8 cellular contexts compared by ENCODE assay signal in the genomic region with DNA sequence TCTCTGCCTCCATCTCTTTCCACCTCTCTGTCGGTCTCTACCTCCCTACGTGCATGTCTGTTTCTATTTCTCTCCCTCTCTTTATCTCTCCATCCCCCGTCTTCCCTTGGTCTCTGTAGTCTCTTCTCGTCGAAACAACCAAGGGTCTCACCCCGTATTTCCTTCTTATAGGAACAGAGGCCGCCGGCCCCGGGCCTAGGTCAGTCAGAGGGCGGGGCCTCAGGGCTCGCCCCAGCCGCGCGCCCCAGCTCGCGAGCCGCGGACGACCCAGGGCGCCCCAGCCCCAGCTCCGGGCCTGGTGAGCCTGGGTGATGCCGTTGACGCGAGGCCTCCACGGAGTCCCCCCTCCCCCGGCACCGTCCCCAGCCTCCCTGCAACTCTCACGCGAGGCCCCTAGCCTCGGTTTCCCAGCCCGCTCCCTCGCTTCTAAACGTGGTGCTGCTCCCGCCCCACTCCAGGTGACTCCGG. TPM values are rescaled to one million over a fixed set of nuclear protein-coding genes. Genes with fewer than 3 reads are reported as not detected.
DNase-seq lines count a peak whose midpoint lies in the region; ATAC-seq and TF ChIP-seq lines count a peak whose summit lies in the region.

No MANE protein-coding gene starts in this region.

- DNase-seq in activated CD8-positive, alpha-beta memory T cell treated with anti-CD3 and anti-CD28 coated beads, Interleukin-2, amount 10 ng/mL, durations not matched to agents 7 days and 5 days = no peak
- no peak for DNase-seq in activated CD8-positive, alpha-beta memory T cell treated with anti-CD3 and anti-CD28 coated beads, Interleukin-2, amount 50 U/mL, for 4 hours
- DNase-seq in neuronal stem cell (ENCODE audit: low spot score) = no peak
- DNase-seq in NCI-H526 treated with DMSO at 0.1 percent for 48 hours (lab: John Stamatoyannopoulos, UW) = no peak
- no peak for DNase-seq in HuH-7.5 (ENCODE audit: low spot score)

- peak overlapping the region; percentile 66 for H3K27ac Mint-ChIP-seq in activated CD8-positive, alpha-beta memory T cell treated with anti-CD3 and anti-CD28 coated beads, Interleukin-2, amount 10 ng/mL, durations not matched to agents 7 days and 5 days

- H3K4me1 Mint-ChIP-seq in activated CD8-positive, alpha-beta memory T cell treated with anti-CD3 and anti-CD28 coated beads, Interleukin-2, amount 10 ng/mL, durations not matched to agents 7 days and 5 days = peaks cover 21% of the 10 kb centered on the region

- no peaks in the 10 kb centered on the region for H3K9me3 Mint-ChIP-seq in activated CD8-positive, alpha-beta memory T cell treated with anti-CD3 and anti-CD28 coated beads, Interleukin-2, amount 10 ng/mL, durations not matched to agents 7 days and 5 days (ENCODE audit: low read depth)

- 1 to 31% methylated on average over 34 to 35 of the region's 35 CpGs for WGBS in esophagus, 2 donors
- WGBS in neuronal stem cell (ENCODE audit: extremely low coverage in 2 of 2, insufficient read length in 2 of 2, insufficient replicate concordance in 1 of 2), 2 donors = no CpG with 5 or more reads among the region's 35 CpGs

- H3K23ac ChIP-seq in neuronal stem cell (ENCODE audit: low read depth, low read length, poor library complexity) = no peak overlapping the region

- ATAC-seq in activated CD8-positive, alpha-beta memory T cell treated with anti-CD3 and anti-CD28 coated beads, Interleukin-2, amount 10 ng/mL, durations not matched to agents 7 days and 5 days = peak; percentile 50
- peak; percentile 54 for ATAC-seq in HG02759 (IDR thresholded peaks at IDR 0.05; ENCODE audit: unreplicated experiment)
- peak; percentile 59 for ATAC-seq in SK-N-SH treated with all-trans-retinoic acid at 6 μM for 48 hours

- no peak overlapping the region for H2BK120ac ChIP-seq in neuronal stem cell (ENCODE audit: low read depth, low read length)

- H3K27me3 Mint-ChIP-seq in activated CD8-positive, alpha-beta memory T cell treated with anti-CD3 and anti-CD28 coated beads, Interleukin-2, amount 10 ng/mL, durations not matched to agents 7 days and 5 days = no peaks in the 10 kb centered on the region

- no peak overlapping the region for H2AK5ac ChIP-seq in neuronal stem cell (ENCODE audit: low read depth, low read length)

- H3K27me3 ChIP-seq in esophagus (ENCODE audit: control insufficient read depth in 1 of 2, insufficient read depth in 2 of 2, low read length in 2 of 2) (no peaks in the 10 kb centered on the region), neuronal stem cell (ENCODE audit: control insufficient read depth in 3 of 3, insufficient read depth in 3 of 3, low read depth in 1 of 3, low read length in 3 of 3) (no peaks in the 10 kb centered on the region)

- peaks cover 0 to 4% of the 10 kb centered on the region in 2 donors for H3K36me3 ChIP-seq in esophagus (ENCODE audit: control insufficient read depth in 2 of 2, insufficient read depth in 2 of 2, low read length in 1 of 2)
- peaks cover 10 to 30% of the 10 kb centered on the region in 2 donors for H3K36me3 ChIP-seq in neuronal stem cell (replicated peaks in 1 of 2; ENCODE audit: control insufficient read depth in 2 of 2, insufficient read depth in 2 of 2, low read length in 2 of 2)

- no peak overlapping the region for H4K91ac ChIP-seq in neuronal stem cell (ENCODE audit: low read depth, low read length, poor library complexity)

- H2AFZ ChIP-seq in neuronal stem cell (ENCODE audit: low read length) = no peak overlapping the region

- H2BK15ac ChIP-seq in neuronal stem cell (ENCODE audit: low read length) = no peak overlapping the region

- H3K4me1 ChIP-seq in esophagus (ENCODE audit: control insufficient read depth in 2 of 2, insufficient read depth in 2 of 2, low read length in 1 of 2) = no peaks in the 10 kb centered on the region
- peaks cover 0 to 1% of the 10 kb centered on the region in 2 donors for H3K4me1 ChIP-seq in neuronal stem cell (ENCODE audit: control insufficient read depth in 2 of 2, insufficient read depth in 1 of 2, low read depth in 1 of 2, low read length in 2 of 2)

- H2BK5ac ChIP-seq in neuronal stem cell (ENCODE audit: low read length) = no peak overlapping the region

- H3K18ac ChIP-seq in neuronal stem cell (ENCODE audit: low read length) = peak overlapping the region; percentile 71

- H3K9me3 ChIP-seq in esophagus (ENCODE audit: control insufficient read depth in 2 of 2, insufficient read depth in 1 of 2, low read depth in 1 of 2, low read length in 1 of 2) = no peaks in the 10 kb centered on the region
- no peaks in the 10 kb centered on the region for H3K9me3 ChIP-seq in neuronal stem cell (replicated peaks in 1 of 2; ENCODE audit: control insufficient read depth in 2 of 2, insufficient read depth in 1 of 2, low read depth in 1 of 2, low read length in 2 of 2)

- no peak overlapping the region for H3K4ac ChIP-seq in neuronal stem cell (ENCODE audit: low read length)

- CTCF ChIA-PET in activated CD8-positive, alpha-beta memory T cell treated with anti-CD3 and anti-CD28 coated beads, Interleukin-2, amount 10 ng/mL, durations not matched to agents 7 days and 5 days (lab: Charles Lee) = interaction anchor here (0.7 to 2.4 kb wide), 9 partner anchors 21 to 276 kb away, joined by 3 to 7 read pairs (median 4); partner anchors contain the start of genes OTUD5 and SLC35A2

- peaks cover 3% of the 10 kb centered on the region for H3K36me3 Mint-ChIP-seq in activated CD8-positive, alpha-beta memory T cell treated with anti-CD3 and anti-CD28 coated beads, Interleukin-2, amount 10 ng/mL, durations not matched to agents 7 days and 5 days

- H4K8ac ChIP-seq in neuronal stem cell (ENCODE audit: low read depth, low read length) = no peak overlapping the region

- H3K27ac ChIP-seq in esophagus (ENCODE audit: low read depth in 2 of 2, low read length in 1 of 2) (peak overlapping the region; percentile 74 to 75), neuronal stem cell (replicated peaks; ENCODE audit: low read length) (no peak overlapping the region)

- H3K79me1 ChIP-seq in neuronal stem cell (ENCODE audit: low read depth, low read length) = no peaks in the 10 kb centered on the region

- no peak overlapping the region for H2BK12ac ChIP-seq in neuronal stem cell (ENCODE audit: low read length)

- H3K9ac ChIP-seq in neuronal stem cell (ENCODE audit: low read depth, low read length, poor library complexity) = peak overlapping the region; percentile 70

- H3K4me3 ChIP-seq in esophagus (ENCODE audit: low read depth in 1 of 2, low read length in 2 of 2) (peak overlapping the region; percentile 54 to 58), neuronal stem cell (ENCODE audit: low read length in 2 of 2) (peak overlapping the region in 1 of 2 donors; percentile 80)

- H3K4me3 Mint-ChIP-seq in activated CD8-positive, alpha-beta memory T cell treated with anti-CD3 and anti-CD28 coated beads, Interleukin-2, amount 10 ng/mL, durations not matched to agents 7 days and 5 days = peak overlapping the region; percentile 75

- peak overlapping the region; percentile 66 for H3K4me2 ChIP-seq in neuronal stem cell (ENCODE audit: insufficient read depth, low read length, poor library complexity, severe bottlenecking)

- H3K14ac ChIP-seq in neuronal stem cell (ENCODE audit: low read length) = no peak overlapping the region

TF ChIP-seq in SK-N-SH treated with all-trans-retinoic acid at 6 μM for 48 hours, 23 proteins besides CTCF, POLR2A, EP300 and RAD21:
- no peak for TF ChIP-seq ESRRG (CRISPR knock-in tag; IDR thresholded peaks at IDR 0.05)
- TF ChIP-seq ZNF565 (CRISPR knock-in tag; conservative IDR thresholded peaks at IDR 0.05; ENCODE audit: low read depth) = no peak
- no peak for TF ChIP-seq TCF4 (CRISPR knock-in tag; IDR thresholded peaks at IDR 0.05; ENCODE audit: borderline replicate concordance)

RNA-seq across cellular contexts. Expression of gene TIMM17B, which starts 6.6 kb away (rescaled TPM):
- 10 to 100 TPM; 52.9 to 53.2 TPM for total RNA-seq in activated CD8-positive, alpha-beta memory T cell treated with anti-CD3 and anti-CD28 coated beads, Interleukin-2, amount 10 ng/mL, durations not matched to agents 7 days and 5 days
- 10 to 100 TPM; 34.2 to 45.0 TPM for polyA plus RNA-seq in esophagus
- 117 TPM for polyA plus RNA-seq in neuronal stem cell (2013, experiment 1 of 2)
- 116 TPM for polyA plus RNA-seq in neuronal stem cell (2013, experiment 2 of 2)

RNA-seq across cellular contexts. Expression of gene PQBP1, which starts 6.8 kb away (rescaled TPM):
- 10 to 100 TPM; 65.1 to 86.9 TPM for total RNA-seq in activated CD8-positive, alpha-beta memory T cell treated with anti-CD3 and anti-CD28 coated beads, Interleukin-2, amount 10 ng/mL, durations not matched to agents 7 days and 5 days
- 100 to 1,000 TPM in 1 of 2 donors, 10 to 100 TPM in 1; 72.2 to 102 TPM for polyA plus RNA-seq in esophagus
- 71.0 TPM for polyA plus RNA-seq in neuronal stem cell (2013, experiment 1 of 2)
- 69.7 TPM for polyA plus RNA-seq in neuronal stem cell (2013, experiment 2 of 2)

RNA-seq across cellular contexts. Expression of gene SLC35A2, which starts 20.5 kb away (rescaled TPM):
- 10 to 100 TPM; 13.0 to 21.0 TPM for total RNA-seq in activated CD8-positive, alpha-beta memory T cell treated with anti-CD3 and anti-CD28 coated beads, Interleukin-2, amount 10 ng/mL, durations not matched to agents 7 days and 5 days
- 10 to 100 TPM in 1 of 2 donors, 1 to 10 TPM in 1; 6.9 to 22.1 TPM for polyA plus RNA-seq in esophagus
- 12.9 TPM for polyA plus RNA-seq in neuronal stem cell (2013, experiment 1 of 2)
- polyA plus RNA-seq in neuronal stem cell (2013, experiment 2 of 2) = 11.9 TPM

RNA-seq across cellular contexts. Expression of gene PIM2, which starts 27.9 kb away (rescaled TPM):
- 100 to 1,000 TPM; 168 to 252 TPM for total RNA-seq in activated CD8-positive, alpha-beta memory T cell treated with anti-CD3 and anti-CD28 coated beads, Interleukin-2, amount 10 ng/mL, durations not matched to agents 7 days and 5 days
- 1 to 10 TPM; 2.6 to 3.7 TPM for polyA plus RNA-seq in esophagus
- polyA plus RNA-seq in neuronal stem cell (2013, experiment 1 of 2) = 10.2 TPM
- 10.1 TPM for polyA plus RNA-seq in neuronal stem cell (2013, experiment 2 of 2)

RNA-seq across cellular contexts. Expression of gene PCSK1N, which starts 55.6 kb away (rescaled TPM):
- under 1 TPM; 0.21 to 0.93 TPM for total RNA-seq in activated CD8-positive, alpha-beta memory T cell treated with anti-CD3 and anti-CD28 coated beads, Interleukin-2, amount 10 ng/mL, durations not matched to agents 7 days and 5 days
- under 1 TPM; 0.08 to 0.31 TPM for polyA plus RNA-seq in esophagus
- polyA plus RNA-seq in neuronal stem cell (2013, experiment 1 of 2) = 0.70 TPM
- 0.33 TPM for polyA plus RNA-seq in neuronal stem cell (2013, experiment 2 of 2)
